ENCODE assay signal across 19 cellular contexts in genomic region chr21:44092201-44092600, GRCh38. TPM values are rescaled to one million over a fixed set of nuclear protein-coding genes. Genes with fewer than 3 reads are reported as not detected.
DNase-seq lines count a peak whose midpoint lies in the region; ATAC-seq and TF ChIP-seq lines count a peak whose summit lies in the region.
"Had no signal": no experiment of that assay in that cellular context is flagged by ENCODE, and none has a peak within 500 bp of the region (broad histone marks: within the 10 kb centered on the region; RNA-seq: fewer than 3 reads in every experiment).

No MANE protein-coding gene starts in this region.

- peaks cover 3% of the 10 kb centered on the region for H3K36me3 ChIP-seq in mucosa of descending colon (ENCODE audit: low read depth)
- H3K36me3 ChIP-seq: ovary had no signal

- no peaks in the 10 kb centered on the region for H3K9me3 Mint-ChIP-seq in chondrocyte (ENCODE audit: low read depth)
- H3K9me3 Mint-ChIP-seq: activated T-cell treated with anti-CD3 and anti-CD28 coated beads, Interleukin-2, amount 50 U/mL, for 72 hours; CD4-positive, CD25-positive, alpha-beta regulatory T cell had no signal

- ATAC-seq in mucosa of descending colon (no peak), GM21717 (IDR thresholded peaks at IDR 0.05; ENCODE audit: unreplicated experiment) (no peak), left colon (no peak)
- ATAC-seq: activated T-cell treated with anti-CD3 and anti-CD28 coated beads, Interleukin-2, amount 50 U/mL, for 72 hours; gastroesophageal sphincter had no signal

- no peaks in the 10 kb centered on the region for H3K9me3 ChIP-seq in mucosa of descending colon
- H3K9me3 ChIP-seq: gastroesophageal sphincter, ovary had no signal

- H3K36me3 Mint-ChIP-seq in chondrocyte (ENCODE audit: low read depth) = peaks cover 36% of the 10 kb centered on the region

- H3K4me3 Mint-ChIP-seq in chondrocyte (ENCODE audit: unreplicated experiment) = no peak overlapping the region
- H3K4me3 Mint-ChIP-seq: activated T-cell treated with anti-CD3 and anti-CD28 coated beads, Interleukin-2, amount 50 U/mL, for 72 hours; CD4-positive, CD25-positive, alpha-beta regulatory T cell had no signal

- no peaks in the 10 kb centered on the region for H3K27me3 Mint-ChIP-seq in chondrocyte (ENCODE audit: low read depth)

- intact Hi-C loops in mucosa of descending colon (cut with DNase I, micrococcal nuclease) (no loop called here), left colon (cut with DNase I, micrococcal nuclease) (no loop called here)

- H3K4me1 ChIP-seq in mucosa of descending colon (ENCODE audit: low read depth) = peaks cover 40% of the 10 kb centered on the region

- H3K4me3 ChIP-seq in mucosa of descending colon = no peak overlapping the region
- H3K4me3 ChIP-seq: gastroesophageal sphincter, ovary had no signal

- H3K4me1 Mint-ChIP-seq in chondrocyte (ENCODE audit: low read depth) = peaks cover 16% of the 10 kb centered on the region

- no peak overlapping the region for H3K27ac Mint-ChIP-seq in chondrocyte (ENCODE audit: unreplicated experiment)
- H3K27ac Mint-ChIP-seq: activated T-cell treated with anti-CD3 and anti-CD28 coated beads, Interleukin-2, amount 50 U/mL, for 72 hours had no signal

- TF ChIP-seq CTCF in chondrocyte (IDR thresholded peaks at IDR 0.05) (no peak), mucosa of descending colon (IDR thresholded peaks at IDR 0.05) (no peak)

- DNase-seq in activated CD8-positive, alpha-beta memory T cell treated with anti-CD3 and anti-CD28 coated beads, Interleukin-2, amount 50 U/mL, for 48 hours = peak; percentile 40
- DNase-seq in activated CD8-positive, alpha-beta memory T cell treated with anti-CD3 and anti-CD28 coated beads for 24 hours = no peak
- DNase-seq in chondrocyte (ENCODE audit: low spot score) = peak; percentile 24
- DNase-seq in mucosa of descending colon = peak in 2 of 3 donors; percentile 45 to 51
- DNase-seq in superior temporal gyrus (ENCODE audit: extremely low spot score) = peak; percentile 63
- no peak for DNase-seq in left colon
- DNase-seq in activated gamma-delta T cell (lab: John Stamatoyannopoulos, UW) = no peak
- DNase-seq: activated T-cell treated with anti-CD3 and anti-CD28 coated beads, Interleukin-2, amount 50 U/mL, for 72 hours; amniotic stem cell; CD4-positive, CD25-positive, alpha-beta regulatory T cell; DMS79; HCEC 1CT; NCI-H1436 treated with DMSO at 0.1 percent for 48 hours; NK-92 treated with Interleukin-12 subunit alpha and Interleukin-12 subunit beta, amount 100 ng/mL, for 24 hours; ovary; SHP77; stimulated activated CD4-positive, alpha-beta T cell treated with anti-CD3 and anti-CD28 coated beads, Interleukin-4, amount 100 ng/mL, for 4 hours had no signal

RNA-seq across cellular contexts. Expression of gene PWP2, which starts 15.0 kb away (rescaled TPM):
- 0.36 to 2.5 TPM (median 1.9 TPM) in 3 replicates for total RNA-seq in chondrocyte
- total RNA-seq in mucosa of descending colon = 10 to 100 TPM in 1 of 3 donors, 1 to 10 TPM in 2; 3.0 to 10.4 (median 4.5) TPM
- 1 to 10 TPM; 1.7 to 7.2 TPM for total RNA-seq in left colon

RNA-seq across cellular contexts. Expression of gene GATD3, which starts 41.3 kb away (rescaled TPM):
- total RNA-seq in chondrocyte (4.4 to 9.5 TPM (median 4.5 TPM) in 3 replicates), mucosa of descending colon (10 to 100 TPM in 2 of 3 donors, 1 to 10 TPM in 1; 7.1 to 12.2 (median 10.3) TPM), left colon (10 to 100 TPM; 13.1 to 17.5 TPM)

Comparison
In these comparisons a context has a peak if more than half of its experiments do, and no peak if none do; other contexts are left out.
1. DNase-seq: peak in activated CD8-positive, alpha-beta memory T cell treated with anti-CD3 and anti-CD28 coated beads, Interleukin-2, amount 50 U/mL, for 48 hours (single experiment), chondrocyte (single experiment), mucosa of descending colon (2 of 3) and superior temporal gyrus (single experiment); none in activated CD8-positive, alpha-beta memory T cell treated with anti-CD3 and anti-CD28 coated beads for 24 hours (single experiment), left colon (0 of 2) and activated gamma-delta T cell (single experiment).